In the genomic region with DNA sequence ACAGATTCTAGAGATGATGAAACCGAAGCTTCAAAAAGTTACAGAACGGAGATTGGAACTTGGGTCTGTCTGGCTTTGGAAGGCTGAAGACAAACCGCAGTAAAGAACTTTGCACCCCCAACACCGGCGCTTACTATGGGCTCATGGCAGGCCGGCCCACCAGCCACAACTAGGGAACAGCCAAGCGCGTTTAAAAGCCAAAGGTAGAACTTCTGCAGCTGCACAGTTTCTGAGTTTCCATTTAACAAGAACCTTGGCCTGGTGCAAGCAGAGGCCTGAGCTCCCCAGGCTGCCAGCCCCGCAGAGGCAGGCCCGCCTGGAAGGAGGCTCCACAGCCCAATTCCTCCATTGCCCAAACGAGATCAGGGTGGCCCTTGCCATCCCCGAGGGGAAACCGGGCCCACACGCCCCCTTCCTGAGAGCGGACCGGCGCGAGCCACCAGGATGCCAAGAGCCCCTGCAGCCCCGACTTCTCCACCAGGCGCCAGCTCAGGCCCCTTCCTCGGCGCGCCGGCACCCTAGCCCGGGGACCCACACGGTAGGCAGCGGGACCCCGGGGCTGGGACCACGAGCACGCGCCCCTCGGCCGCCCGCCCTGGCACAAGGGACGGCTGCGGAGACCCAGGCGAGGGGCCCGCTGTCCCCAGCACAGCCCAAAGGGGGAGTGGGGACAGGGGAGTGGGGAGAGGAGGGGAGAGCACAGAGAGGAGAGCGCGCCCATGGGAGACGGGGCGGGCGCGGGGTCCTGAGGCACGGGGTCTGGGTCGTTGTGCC, we compare ENCODE assay signal across 8 cellular contexts. TPM values are rescaled to one million over a fixed set of nuclear protein-coding genes. Genes with fewer than 3 reads are reported as not detected.
DNase-seq lines count a peak whose midpoint lies in the region; ATAC-seq, FAIRE-seq and TF ChIP-seq lines count a peak whose summit lies in the region.

No MANE protein-coding gene starts in this region.

- peaks cover 56% of the 10 kb centered on the region for H3K36me3 Mint-ChIP-seq in Caco-2 (ENCODE audit: insufficient read depth, unreplicated experiment)
- H3K36me3 Mint-ChIP-seq in activated CD4-positive, alpha-beta memory T cell treated with anti-CD3 and anti-CD28 coated beads for 36 hours: peaks cover 17% of the 10 kb centered on the region

- POLR2A ChIA-PET in Caco-2 (lab: Charles Lee): interaction anchor here (0.5 to 1.2 kb wide), 3 partner anchors 9 to 171 kb away, joined by 3 read pairs; partner anchors contain the start of genes CHST12, MRM2 and NUDT1
- POLR2A ChIA-PET in activated CD4-positive, alpha-beta memory T cell treated with anti-CD3 and anti-CD28 coated beads for 36 hours (lab: Charles Lee): interaction anchor here (2.3 kb wide), 1 partner anchor 9 kb away, joined by 12 read pairs; the partner anchor contains the start of genes MRM2 and NUDT1

- H3K4me1 Mint-ChIP-seq in Caco-2 (ENCODE audit: low read depth, unreplicated experiment): peaks cover 19% of the 10 kb centered on the region
- H3K4me1 Mint-ChIP-seq in activated CD4-positive, alpha-beta memory T cell treated with anti-CD3 and anti-CD28 coated beads for 36 hours (ENCODE audit: low read depth): peaks cover 29% of the 10 kb centered on the region

- DNase-seq in Caco-2: no peak
- DNase-seq in HTR-8/SVneo (ENCODE audit: insufficient read length, low spot score): peak; percentile 54
- DNase-seq in activated CD4-positive, alpha-beta memory T cell treated with anti-CD3 and anti-CD28 coated beads for 36 hours: peak; percentile 31
- DNase-seq in fibroblast of pulmonary artery (ENCODE audit: low read depth): no peak
- DNase-seq in NCI-H774 (lab: John Stamatoyannopoulos, UW): no peak
- DNase-seq in cerebellar nuclear complex (lab: John Stamatoyannopoulos, UW): no peak

- H3K4me1 ChIP-seq in Caco-2 (no peaks in the 10 kb centered on the region), neutrophil (ENCODE audit: control insufficient read depth in 1 of 2, insufficient read depth in 1 of 2, low read depth in 1 of 2, low read length in 1 of 2) (peaks cover 9 to 13% of the 10 kb centered on the region in 2 experiments)

- H3K4me3 ChIP-seq in Caco-2 (ENCODE audit: low read depth, low read length): peak overlapping the region; percentile 93
- H3K4me3 ChIP-seq in fibroblast of pulmonary artery (replicated peaks; ENCODE audit: low read depth, low read length): peak overlapping the region; percentile 74
- peak overlapping the region; percentile 78 to 83 for H3K4me3 ChIP-seq in neutrophil (ENCODE audit: low read depth in 1 of 2, low read length in 1 of 2)

- CTCF ChIA-PET in Caco-2 (lab: Charles Lee): no interaction called here
- CTCF ChIA-PET in activated CD4-positive, alpha-beta memory T cell treated with anti-CD3 and anti-CD28 coated beads for 36 hours (lab: Charles Lee): interaction anchor here (0.6 to 1.3 kb wide), 5 partner anchors 10 to 220 kb away, joined by 3 to 4 read pairs (median 4); partner anchors contain the start of genes MRM2 and NUDT1

- no peak for TF ChIP-seq CTCF in Caco-2 (IDR thresholded peaks at IDR 0.05; ENCODE audit: insufficient read depth in 1 of 2, low read depth in 1 of 2, low read length in 1 of 2, severe bottlenecking in 1 of 2, unreplicated experiment in 1 of 2)
- no peak for TF ChIP-seq CTCF in fibroblast of pulmonary artery (IDR thresholded peaks at IDR 0.05; ENCODE audit: low read length, missing control alignments)
- no peak for TF ChIP-seq CTCF in neutrophil (IDR thresholded peaks at IDR 0.05)

- peak overlapping the region; percentile 94 for H3K4me3 Mint-ChIP-seq in Caco-2 (ENCODE audit: unreplicated experiment)
- peak overlapping the region; percentile 87 for H3K4me3 Mint-ChIP-seq in activated CD4-positive, alpha-beta memory T cell treated with anti-CD3 and anti-CD28 coated beads for 36 hours

- BruUV-seq in Caco-2 (replicated peaks; lab: Mats Ljungman, UMichigan): no TSS peak

- no peaks in the 10 kb centered on the region for H3K9me3 Mint-ChIP-seq in Caco-2 (ENCODE audit: unreplicated experiment)
- no peaks in the 10 kb centered on the region for H3K9me3 Mint-ChIP-seq in activated CD4-positive, alpha-beta memory T cell treated with anti-CD3 and anti-CD28 coated beads for 36 hours

- no peaks in the 10 kb centered on the region for H3K27me3 Mint-ChIP-seq in Caco-2 (ENCODE audit: insufficient read depth, unreplicated experiment)
- H3K27me3 Mint-ChIP-seq in activated CD4-positive, alpha-beta memory T cell treated with anti-CD3 and anti-CD28 coated beads for 36 hours: no peaks in the 10 kb centered on the region

- FAIRE-seq in HTR-8/SVneo (lab: Jason Lieb, UNC): no peak

- H3K9me3 ChIP-seq in Caco-2: no peaks in the 10 kb centered on the region
- no peaks in the 10 kb centered on the region for H3K9me3 ChIP-seq in neutrophil

- intact Hi-C loops in Caco-2 (cut with micrococcal nuclease; ENCODE audit: unreplicated experiment): no loop called here
- intact Hi-C loops in activated CD4-positive, alpha-beta memory T cell treated with anti-CD3 and anti-CD28 coated beads for 36 hours (cut with micrococcal nuclease): loop anchor here (1.0 kb wide), 1 partner anchor 10 kb away; the partner anchor contains the start of genes MRM2 and NUDT1

- peak overlapping the region; percentile 28 for H3K27ac ChIP-seq in neutrophil

- H3K27me3 ChIP-seq in Caco-2 (replicated peaks; ENCODE audit: control insufficient read depth, insufficient read depth, low read length) (no peaks in the 10 kb centered on the region), neutrophil (no peaks in the 10 kb centered on the region)

- 0 out of 2 replicates have a peak, but pooled peaks cover 4% of the 10 kb centered on the region for H3K36me3 ChIP-seq in Caco-2 (ENCODE audit: control insufficient read depth, insufficient read depth, low read length)
- H3K36me3 ChIP-seq in neutrophil: peaks cover 40% of the 10 kb centered on the region

- peak; percentile 18 for ATAC-seq in GM21381 (IDR thresholded peaks at IDR 0.05; ENCODE audit: unreplicated experiment)

- H3K27ac Mint-ChIP-seq in Caco-2 (ENCODE audit: unreplicated experiment): peak overlapping the region; percentile 92
- H3K27ac Mint-ChIP-seq in activated CD4-positive, alpha-beta memory T cell treated with anti-CD3 and anti-CD28 coated beads for 36 hours: no peak overlapping the region

RNA-seq across cellular contexts. Expression of gene MAD1L1, which starts 0.6 kb away (rescaled TPM):
- total RNA-seq in Caco-2 (2022): 58.6 and 65.8 TPM in 2 replicates
- total RNA-seq in activated CD4-positive, alpha-beta memory T cell treated with anti-CD3 and anti-CD28 coated beads for 36 hours: 10 to 100 TPM; 44.4 to 47.8 TPM

RNA-seq across cellular contexts. Expression of gene MRM2, which starts 9.8 kb away (rescaled TPM):
- total RNA-seq in Caco-2 (2022): 48.8 and 49.3 TPM in 2 replicates
- total RNA-seq in activated CD4-positive, alpha-beta memory T cell treated with anti-CD3 and anti-CD28 coated beads for 36 hours: 10 to 100 TPM; 25.5 to 26.9 TPM

RNA-seq across cellular contexts. Expression of gene NUDT1, which starts 9.8 kb away (rescaled TPM):
- 41.5 and 42.8 TPM in 2 replicates for total RNA-seq in Caco-2 (2022)
- total RNA-seq in activated CD4-positive, alpha-beta memory T cell treated with anti-CD3 and anti-CD28 coated beads for 36 hours: 100 to 1,000 TPM; 112 to 114 TPM

Comparison
In these comparisons a context has a peak if more than half of its experiments do, and no peak if none do; other contexts are left out.
1. DNase-seq: peak in HTR-8/SVneo (single experiment) and activated CD4-positive, alpha-beta memory T cell treated with anti-CD3 and anti-CD28 coated beads for 36 hours (single experiment); none in Caco-2 (0 of 2), fibroblast of pulmonary artery (single experiment), NCI-H774 (single experiment) and cerebellar nuclear complex (0 of 2).
2. Peak in every context shown above with its lines, with median percentiles within 50 percentile points of each other: H3K4me3 ChIP-seq.